In genomic region chr7:123916240-123916724, GRCh38 we compare ENCODE assay signal across 9 cellular contexts. TPM values are rescaled to one million over a fixed set of nuclear protein-coding genes. Genes with fewer than 3 reads are reported as not detected.
DNase-seq lines count a peak whose midpoint lies in the region; ATAC-seq, FAIRE-seq and TF ChIP-seq lines count a peak whose summit lies in the region.
"Had no signal": no experiment of that assay in that cellular context is flagged by ENCODE, and none has a peak within 500 bp of the region (broad histone marks: within the 10 kb centered on the region; RNA-seq: fewer than 3 reads in every experiment).

No MANE protein-coding gene starts in this region.

- TF ChIP-seq POLR2A in A549 (IDR thresholded peaks at IDR 0.05; ENCODE audit: low read length), result no peak
- TF ChIP-seq POLR2A in Peyer's patch (IDR thresholded peaks at IDR 0.05), result no peak
- no peak for TF ChIP-seq POLR2A in thyroid gland (IDR thresholded peaks at IDR 0.05)

- POLR2A ChIA-PET in A549 (lab: Yijun Ruan, JAX), result no interaction called here

- H3K4me2 ChIP-seq in A549, result no peak overlapping the region

- intact Hi-C loops in thyroid gland (cut with DNase I), result no loop called here

- H3K27ac ChIP-seq in A549 (no peak overlapping the region), Peyer's patch (no peak overlapping the region), thyroid gland (no peak overlapping the region)

- H3K27me3 ChIP-seq in Peyer's patch (no peaks in the 10 kb centered on the region), thyroid gland (no peaks in the 10 kb centered on the region)

- FAIRE-seq in A549 (lab: Jason Lieb, UNC) (no peak), GM19239 (lab: Jason Lieb, UNC) (peak; percentile 67)

- ATAC-seq in A549 (peak; percentile 62 to 77; a peak in 4 of 6 replicates), GM18867 (IDR thresholded peaks at IDR 0.05; ENCODE audit: unreplicated experiment) (no peak), HG02588 (IDR thresholded peaks at IDR 0.05; ENCODE audit: unreplicated experiment) (no peak)

- TF ChIP-seq CTCF in A549 (IDR thresholded peaks at IDR 0.05), result no peak
- peak in 4 of 6 experiments; percentile 7 to 59 (median 46) for TF ChIP-seq CTCF in Peyer's patch (IDR thresholded peaks at IDR 0.05)
- TF ChIP-seq CTCF in thyroid gland (IDR thresholded peaks at IDR 0.05), result peak in 3 of 6 experiments; percentile 28 to 41 (median 31)

- 27% methylated on average over 2 of the region's 2 CpGs for WGBS in A549 (ENCODE audit: missing lambda C conversion rate)
- WGBS in thyroid gland, 2 donors, result 38 to 42% methylated on average over 2 of the region's 2 CpGs

- H3K4me3 ChIP-seq in A549 (no peak overlapping the region), Peyer's patch (no peak overlapping the region), thyroid gland (replicated peaks in 1 of 3) (no peak overlapping the region)

- H3K9me3 ChIP-seq in A549 (no peaks in the 10 kb centered on the region), Peyer's patch (no peaks in the 10 kb centered on the region), thyroid gland (no peaks in the 10 kb centered on the region)

- TF ChIP-seq EP300 in A549 (IDR thresholded peaks at IDR 0.05), result no peak

- CTCF ChIA-PET in A549 (lab: Yijun Ruan, JAX), result no interaction called here

- no peaks in the 10 kb centered on the region for H3K4me1 ChIP-seq in A549
- no peaks in the 10 kb centered on the region for H3K4me1 ChIP-seq in Peyer's patch
- H3K4me1 ChIP-seq in thyroid gland, result no peaks in the 10 kb centered on the region

- peak in 1 of 2 experiments; percentile 13; a peak in 1 of 5 replicates for TF ChIP-seq RAD21 in A549 (conservative IDR thresholded peaks at IDR 0.05 in 1 of 2, IDR thresholded peaks at IDR 0.05 in 1 of 2)

- H3K36me3 ChIP-seq in Peyer's patch, result no peaks in the 10 kb centered on the region
- H3K36me3 ChIP-seq in thyroid gland, result no peaks in the 10 kb centered on the region

- peak; percentile 3 to 23 for DNase-seq in A549 (ENCODE audit: low read depth in 1 of 2, low spot score in 1 of 2)
- DNase-seq in GM19239 (ENCODE audit: insufficient read length, low spot score), result peak; percentile 1
- DNase-seq in Peyer's patch, result peak in 1 of 3 donors; percentile 57
- DNase-seq in iPS DF 4.7 (ENCODE audit: extremely low read depth, low spot score), result peak; percentile 51
- DNase-seq in NCI-H2227 treated with DMSO at 0.1 percent for 48 hours (lab: John Stamatoyannopoulos, UW), result no peak
- no peak for DNase-seq in thyroid gland

TF ChIP-seq in A549, 52 proteins besides CTCF, POLR2A, EP300 and RAD21:
- TF ChIP-seq HMGXB4 (CRISPR knock-in tag; IDR thresholded peaks at IDR 0.05; ENCODE audit: borderline replicate concordance) (no peak), PHF8 (IDR thresholded peaks at IDR 0.05; ENCODE audit: borderline replicate concordance, low read depth) (no peak), POLR2AphosphoS2 (conservative IDR thresholded peaks at IDR 0.05; ENCODE audit: low read length) (no peak), GATA3 (IDR thresholded peaks at IDR 0.05; ENCODE audit: borderline replicate concordance) (no peak), JUN (IDR thresholded peaks at IDR 0.05) (no peak)

RNA-seq across cellular contexts. Expression of gene SPAM1, which starts 8.8 kb away (rescaled TPM):
- polyA plus RNA-seq in A549 (2011; rRNA removed), result not detected in 2 replicates
- not detected in 2 replicates for polyA plus RNA-seq in A549 (2012; cell fraction: cytosol; rRNA removed)
- not detected in 2 replicates for polyA plus RNA-seq in A549 (2012; cell fraction: nucleus; rRNA removed)
- not detected in 3 replicates for polyA plus RNA-seq in A549 (2017; fragmentation: RNase III; extraction: RNeasy Plus Mini Kit Qiagen cat#74134 plus additional on column Dnase treatment)
- not detected in 2 replicates for polyA minus RNA-seq in A549 (2011; rRNA and poly(A)+ RNA removed)
- 1 to 10 TPM in 2 of 4 donors, not detected in 2; 1.1 TPM for total RNA-seq in Peyer's patch
- total RNA-seq in thyroid gland, result not detected
- total RNA-seq: pulmonary artery endothelial cell had no signal

Comparison
In these comparisons a context has a peak if more than half of its experiments do, and no peak if none do; other contexts are left out.
1. ATAC-seq: peak in A549 (2 of 2); none in GM18867 (single experiment) and HG02588 (single experiment).
2. DNase-seq: peak in A549 (2 of 2), GM19239 (single experiment) and iPS DF 4.7 (single experiment); none in NCI-H2227 treated with DMSO at 0.1 percent for 48 hours (single experiment) and thyroid gland (0 of 2).